ENCODE assay signal across 24 cellular contexts in the genomic region with DNA sequence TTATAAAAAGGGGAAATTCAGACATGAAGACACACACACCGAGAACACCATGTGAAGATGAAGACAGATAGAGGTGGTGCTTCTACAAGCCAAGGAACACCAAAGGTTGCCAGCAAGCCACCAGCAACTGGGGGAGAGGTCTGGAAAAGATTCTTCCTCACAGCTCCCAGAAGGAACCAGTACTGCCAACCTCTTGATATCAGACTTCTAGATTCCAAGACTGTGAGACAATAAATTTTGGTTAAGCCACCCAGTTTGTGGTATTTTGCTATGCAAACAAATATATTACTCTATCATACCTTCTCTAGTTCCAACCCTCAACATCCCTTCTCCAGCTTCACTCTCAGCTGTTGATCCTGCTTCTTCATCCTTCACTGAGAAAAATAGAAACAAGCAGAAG.
"Had no signal": no experiment of that assay in that cellular context is flagged by ENCODE, and none has a peak within 500 bp of the region (broad histone marks: within the 10 kb centered on the region; RNA-seq: fewer than 3 reads in every experiment).

No MANE protein-coding gene starts in this region.

- DNase-seq: activated CD4-positive, alpha-beta T cell treated with anti-CD3 and anti-CD28 coated beads for 4 hours; activated CD8-positive, alpha-beta T cell treated with anti-CD3 and anti-CD28 coated beads, Interleukin-2, amount 10 ng/mL, durations not matched to agents 7 days and 5 days; activated effector memory CD4-positive, alpha-beta T cell treated with Interleukin-2 at 50 U/mL for 16 hours; activated naive CD4-positive, alpha-beta T cell treated with anti-CD3 and anti-CD28 coated beads, Interleukin-2, amount 10 ng/mL, durations not matched to agents 7 days and 5 days; activated naive CD8-positive, alpha-beta T cell treated with anti-CD3 and anti-CD28 coated beads, Interleukin-2, amount 50 U/mL, for 24 hours; activated T-cell treated with anti-CD3 and anti-CD28 coated beads, Interleukin-2, amount 50 U/mL, for 4 hours; cerebellar nuclear complex; cortex of kidney; effector CD8-positive, alpha-beta T cell; foreskin melanocyte; head of caudate nucleus; stimulated activated CD4-positive, alpha-beta T cell treated with anti-CD3 and anti-CD28 coated beads, Interleukin-4, amount 100 ng/mL, for 4 hours; T-cell; testis had no signal

- H3K36me3 ChIP-seq: ascending aorta had no signal

- H3K27me3 ChIP-seq: ascending aorta, testis had no signal

- H3K36me3 Mint-ChIP-seq: activated naive CD4-positive, alpha-beta T cell treated with anti-CD3 and anti-CD28 coated beads, Interleukin-2, amount 10 ng/mL, durations not matched to agents 7 days and 5 days; stimulated activated memory B cell treated with anti-CD40 and anti-IgM and Interleukin-4, amounts not matched to agents 10 μg/mL and 1 μg/mL and 100 μg/mL, for 72 hours; T-cell; type B pancreatic cell; WTC11 had no signal

- H3K27ac ChIP-seq: ascending aorta, testis had no signal

- H3K9me3 ChIP-seq: ascending aorta, testis had no signal

- FAIRE-seq: bronchial epithelial cell, keratinocyte had no signal

- H3K4me1 Mint-ChIP-seq: activated naive CD4-positive, alpha-beta T cell treated with anti-CD3 and anti-CD28 coated beads, Interleukin-2, amount 10 ng/mL, durations not matched to agents 7 days and 5 days; activated naive CD8-positive, alpha-beta T cell treated with anti-CD3 and anti-CD28 coated beads, Interleukin-2, amount 50 U/mL, for 24 hours; nephron; stimulated activated memory B cell treated with anti-CD40 and anti-IgM and Interleukin-4, amounts not matched to agents 10 μg/mL and 1 μg/mL and 100 μg/mL, for 72 hours; T-cell had no signal

- ATAC-seq: activated CD8-positive, alpha-beta T cell treated with anti-CD3 and anti-CD28 coated beads, Interleukin-2, amount 10 ng/mL, durations not matched to agents 7 days and 5 days; activated naive CD8-positive, alpha-beta T cell treated with anti-CD3 and anti-CD28 coated beads, Interleukin-2, amount 50 U/mL, for 24 hours; activated T-cell treated with anti-CD3 and anti-CD28 coated beads, Interleukin-2, amount 50 U/mL, for 4 hours; esophagus mucosa; sciatic nerve; stimulated activated memory B cell treated with anti-CD40 and anti-IgM and Interleukin-4, amounts not matched to agents 10 μg/mL and 1 μg/mL and 100 μg/mL, for 72 hours; T-cell; WTC11 had no signal

- H3K4me3 ChIP-seq: ascending aorta, lung, testis had no signal

- H3K4me1 ChIP-seq: ascending aorta, testis had no signal

- H3K27me3 Mint-ChIP-seq: activated naive CD4-positive, alpha-beta T cell treated with anti-CD3 and anti-CD28 coated beads, Interleukin-2, amount 10 ng/mL, durations not matched to agents 7 days and 5 days had no signal

- H3K4me3 Mint-ChIP-seq: activated CD8-positive, alpha-beta T cell treated with anti-CD3 and anti-CD28 coated beads, Interleukin-2, amount 10 ng/mL, durations not matched to agents 7 days and 5 days; activated naive CD4-positive, alpha-beta T cell treated with anti-CD3 and anti-CD28 coated beads, Interleukin-2, amount 10 ng/mL, durations not matched to agents 7 days and 5 days; activated naive CD8-positive, alpha-beta T cell treated with anti-CD3 and anti-CD28 coated beads, Interleukin-2, amount 50 U/mL, for 24 hours; activated T-cell treated with anti-CD3 and anti-CD28 coated beads, Interleukin-2, amount 50 U/mL, for 4 hours; nephron; stimulated activated memory B cell treated with anti-CD40 and anti-IgM and Interleukin-4, amounts not matched to agents 10 μg/mL and 1 μg/mL and 100 μg/mL, for 72 hours; T-cell; type B pancreatic cell; WTC11 had no signal

- H3K27ac Mint-ChIP-seq: activated CD8-positive, alpha-beta T cell treated with anti-CD3 and anti-CD28 coated beads, Interleukin-2, amount 10 ng/mL, durations not matched to agents 7 days and 5 days; activated naive CD4-positive, alpha-beta T cell treated with anti-CD3 and anti-CD28 coated beads, Interleukin-2, amount 10 ng/mL, durations not matched to agents 7 days and 5 days; activated naive CD8-positive, alpha-beta T cell treated with anti-CD3 and anti-CD28 coated beads, Interleukin-2, amount 50 U/mL, for 24 hours; nephron; stimulated activated memory B cell treated with anti-CD40 and anti-IgM and Interleukin-4, amounts not matched to agents 10 μg/mL and 1 μg/mL and 100 μg/mL, for 72 hours; T-cell; type B pancreatic cell; WTC11 had no signal

- H3K9me3 Mint-ChIP-seq: activated naive CD4-positive, alpha-beta T cell treated with anti-CD3 and anti-CD28 coated beads, Interleukin-2, amount 10 ng/mL, durations not matched to agents 7 days and 5 days; activated naive CD8-positive, alpha-beta T cell treated with anti-CD3 and anti-CD28 coated beads, Interleukin-2, amount 50 U/mL, for 24 hours; activated T-cell treated with anti-CD3 and anti-CD28 coated beads, Interleukin-2, amount 50 U/mL, for 4 hours had no signal
